Comparison of ENCODE assay signal across 7 cellular contexts in genomic region chr16:66695474-66695934, GRCh38. TPM values are rescaled to one million over a fixed set of nuclear protein-coding genes. Genes with fewer than 3 reads are reported as not detected.
A peak's percentile ranks its signal among the peaks of the same experiment; 100 is the strongest.
DNase-seq lines count a peak whose midpoint lies in the region; ATAC-seq and TF ChIP-seq lines count a peak whose summit lies in the region.

No MANE protein-coding gene starts in this region.

- H3K4me2 ChIP-seq in H9 (ENCODE audit: insufficient read depth, insufficient read length, low read length) (peak overlapping the region; percentile 65), SK-N-SH (peak overlapping the region; percentile 99)

- no peak for TF ChIP-seq EP300 in SK-N-SH (IDR thresholded peaks at IDR 0.05; ENCODE audit: borderline replicate concordance in 1 of 2, low read depth in 1 of 2, low read length in 1 of 2)

- H3K9me3 ChIP-seq in H9 (ENCODE audit: control insufficient read depth, low read depth, low read length) (no peaks in the 10 kb centered on the region), SK-N-SH (no peaks in the 10 kb centered on the region), esophagus squamous epithelium (no peaks in the 10 kb centered on the region)

- H3K4ac ChIP-seq in H9 (ENCODE audit: low read depth, low read length), result no peak overlapping the region

- peaks cover 2% of the 10 kb centered on the region for H3K4me1 ChIP-seq in H9 (ENCODE audit: insufficient read depth, low read length)
- H3K4me1 ChIP-seq in SK-N-SH (ENCODE audit: control insufficient read depth in 1 of 2, insufficient read depth in 2 of 2, low read depth in 1 of 2, low read length in 1 of 2), result peaks cover 6 to 9% of the 10 kb centered on the region in 2 experiments; a peak in 2 of 4 replicates
- H3K4me1 ChIP-seq in esophagus squamous epithelium, result peaks cover 12 to 63% (median 15%) of the 10 kb centered on the region in 3 donors

- H3K79me1 ChIP-seq in H9 (ENCODE audit: insufficient read depth, low read depth, low read length, poor library complexity, severe bottlenecking), result peaks cover 6% of the 10 kb centered on the region

- no peak overlapping the region for H4K91ac ChIP-seq in H9 (ENCODE audit: insufficient read length, low read depth, low read length)

- ATAC-seq in GM21723 (IDR thresholded peaks at IDR 0.05; ENCODE audit: unreplicated experiment), result no peak

- peak overlapping the region; percentile 78 to 89 for H3K4me3 Mint-ChIP-seq in H9

- intact Hi-C loops in esophagus squamous epithelium (cut with DNase I) (no loop called here), posterior cingulate gyrus (cut with DNase I) (loop anchor here (5.0 kb wide), 1 partner anchor 33 kb away; no protein-coding TSS in a partner anchor)

- H4K20me1 ChIP-seq in H9 (ENCODE audit: control insufficient read depth, insufficient read depth, insufficient read length), result no peaks in the 10 kb centered on the region
- no peaks in the 10 kb centered on the region for H4K20me1 ChIP-seq in SK-N-SH (ENCODE audit: insufficient read depth)

- TF ChIP-seq CTCF in H9 (conservative IDR thresholded peaks at IDR 0.05) (no peak), SK-N-SH (IDR thresholded peaks at IDR 0.05) (no peak), esophagus squamous epithelium (IDR thresholded peaks at IDR 0.05) (no peak)

- H2AK5ac ChIP-seq in H9 (ENCODE audit: insufficient read length, low read length), result no peak overlapping the region

- no peak overlapping the region for H2BK120ac ChIP-seq in H9 (ENCODE audit: low read depth, low read length, poor library complexity, severe bottlenecking)

- H3K27ac ChIP-seq in H9 (ENCODE audit: insufficient read length, low read depth, low read length) (no peak overlapping the region), SK-N-SH (ENCODE audit: low read depth in 2 of 2, low read length in 1 of 2) (no peak overlapping the region), esophagus squamous epithelium (peak overlapping the region; percentile 75 to 94 (median 90))

- H3T11ph ChIP-seq in H9 (ENCODE audit: low read length), result no peak overlapping the region

- no peak overlapping the region for H4K5ac ChIP-seq in H9 (ENCODE audit: insufficient read length, low read depth, low read length)

- H3K18ac ChIP-seq in H9 (ENCODE audit: insufficient read length, low read depth, low read length), result no peak overlapping the region

- no peak overlapping the region for H2BK15ac ChIP-seq in H9 (ENCODE audit: low read depth, low read length)

- no peaks in the 10 kb centered on the region; a peak in 1 of 5 replicates for H3K9me3 Mint-ChIP-seq in H9

- DNase-seq in H9 (no peak), SK-N-SH (no peak), esophagus squamous epithelium (lab: John Stamatoyannopoulos, UW) (no peak), posterior cingulate gyrus (peak in 8 of 10 donors; percentile 24 to 91 (median 40)), kidney glomerular epithelial cell (lab: John Stamatoyannopoulos, UW) (no peak)
- no peak for DNase-seq in activated CD4-positive, CD25-positive, alpha-beta regulatory T cell (lab: John Stamatoyannopoulos, UW)

- POLR2A ChIA-PET in SK-N-SH (lab: Yijun Ruan, JAX), result interaction anchor here (1.6 kb wide), 1 partner anchor 32 kb away, joined by 4 read pairs; no protein-coding TSS in a partner anchor

- H2BK20ac ChIP-seq in H9 (ENCODE audit: low read depth, low read length, poor library complexity, severe bottlenecking), result no peak overlapping the region

- H3K23ac ChIP-seq in H9 (ENCODE audit: insufficient read length, low read depth, low read length), result no peak overlapping the region

- no peaks in the 10 kb centered on the region for H3K9me2 ChIP-seq in SK-N-SH

- no peak overlapping the region for H2BK12ac ChIP-seq in H9 (ENCODE audit: insufficient read length, low read depth, low read length)

- H3K27me3 Mint-ChIP-seq in H9 (ENCODE audit: low read depth), result peaks cover 16% of the 10 kb centered on the region

- TF ChIP-seq POLR2A in esophagus squamous epithelium (IDR thresholded peaks at IDR 0.05), result no peak

- H3K4me3 ChIP-seq in SK-N-SH (ENCODE audit: low read depth in 2 of 2, low read length in 1 of 2) (peak overlapping the region; percentile 58 to 85), esophagus squamous epithelium (peak overlapping the region; percentile 62 to 92 (median 87))

- H3K4me1 Mint-ChIP-seq in H9, result peaks cover 45 to 55% of the 10 kb centered on the region in 2 experiments

- H3K36me3 ChIP-seq in SK-N-SH (replicated peaks in 1 of 2; ENCODE audit: control insufficient read depth in 1 of 2, insufficient read depth in 2 of 2, low read length in 1 of 2) (no peaks in the 10 kb centered on the region), esophagus squamous epithelium (no peaks in the 10 kb centered on the region)

- H2BK5ac ChIP-seq in H9 (ENCODE audit: insufficient read length, low read length), result no peak overlapping the region

- no CpG with 5 or more reads among the region's 8 CpGs for WGBS in H9 (ENCODE audit: extremely low coverage, insufficient read length, low lambda C conversion rate)
- WGBS in SK-N-SH (ENCODE audit: low lambda C conversion rate), result 82% methylated on average over 8 of the region's 8 CpGs
- 56 to 62% methylated on average over 4 to 8 of the region's 8 CpGs for WGBS in esophagus squamous epithelium, 2 donors

- no peaks in the 10 kb centered on the region for H3F3A ChIP-seq in SK-N-SH (replicated peaks; ENCODE audit: insufficient read depth)

- H4K8ac ChIP-seq in H9 (replicated peaks; ENCODE audit: insufficient read length, low read depth, low read length), result no peak overlapping the region

- CTCF ChIA-PET in SK-N-SH (lab: Yijun Ruan, JAX), result interaction anchor here (1.1 to 3.7 kb wide), 7 partner anchors 33 to 177 kb away, joined by 4 to 29 read pairs (median 6); no protein-coding TSS in a partner anchor

- H3K27ac Mint-ChIP-seq in H9, result peak overlapping the region in 2 of 3 experiments; percentile 55 to 73; a peak in 3 of 7 replicates

- H3K56ac ChIP-seq in H9 (ENCODE audit: insufficient read length, low read depth, low read length), result no peak overlapping the region

- H3K9ac ChIP-seq in H9 (ENCODE audit: extremely low read depth, insufficient read length, low read length) (peak overlapping the region; percentile 47), SK-N-SH (peak overlapping the region; percentile 79; the same call in 1 of the 2 replicates)

- no peak for TF ChIP-seq RAD21 in SK-N-SH (IDR thresholded peaks at IDR 0.05; ENCODE audit: low read length)

- H3K36me3 Mint-ChIP-seq in H9 (ENCODE audit: insufficient read depth in 1 of 3, low read depth in 3 of 3), result peaks cover 3 to 12% (median 8%) of the 10 kb centered on the region in 3 experiments; a peak in 6 of 7 replicates

- peak overlapping the region; percentile 59 for H3K14ac ChIP-seq in H9 (ENCODE audit: insufficient read depth, low read length)

- peaks cover 9% of the 10 kb centered on the region for H3K23me2 ChIP-seq in H9 (ENCODE audit: insufficient read length, low read depth, low read length, poor library complexity, severe bottlenecking)

- H3K79me2 ChIP-seq in H9 (ENCODE audit: insufficient read depth, low read length) (peaks cover 1% of the 10 kb centered on the region; the same call in 1 of the 2 replicates), SK-N-SH (ENCODE audit: insufficient read depth) (peaks cover 55% of the 10 kb centered on the region)

- H3K27me3 ChIP-seq in H9 (ENCODE audit: insufficient read depth, low read length) (no peaks in the 10 kb centered on the region), SK-N-SH (ENCODE audit: insufficient read depth) (no peaks in the 10 kb centered on the region), esophagus squamous epithelium (no peaks in the 10 kb centered on the region)

- H2AFZ ChIP-seq in H9 (ENCODE audit: low read length) (no peak overlapping the region), SK-N-SH (ENCODE audit: low read depth) (no peak overlapping the region)

TF ChIP-seq in SK-N-SH, 30 proteins besides CTCF, POLR2A, EP300 and RAD21:
- TF ChIP-seq TCF12 (IDR thresholded peaks at IDR 0.05) (no peak), GATA2 (CRISPR knock-in tag; IDR thresholded peaks at IDR 0.05) (no peak), TEAD4 (IDR thresholded peaks at IDR 0.05; ENCODE audit: borderline replicate concordance, insufficient read depth) (no peak), RXRA (IDR thresholded peaks at IDR 0.05; ENCODE audit: borderline replicate concordance, low read depth) (no peak), GABPA (IDR thresholded peaks at IDR 0.05; ENCODE audit: low read depth) (no peak), SIN3A (IDR thresholded peaks at IDR 0.05; ENCODE audit: borderline replicate concordance, low read depth, low read length) (no peak), MEF2A (IDR thresholded peaks at IDR 0.05; ENCODE audit: borderline replicate concordance, low read depth) (no peak), FOXJ3 (CRISPR knock-in tag; IDR thresholded peaks at IDR 0.05) (no peak), PBX3 (IDR thresholded peaks at IDR 0.05) (no peak), EZH2phosphoT487 (IDR thresholded peaks at IDR 0.05; ENCODE audit: borderline replicate concordance, low read depth) (no peak), MXI1 (IDR thresholded peaks at IDR 0.05; ENCODE audit: low read depth, low read length) (no peak)

RNA-seq across cellular contexts. Expression of gene CMTM4, which starts 1.0 kb away (rescaled TPM):
- total RNA-seq in H9 (2021) (39.8 and 40.5 TPM in 2 replicates), esophagus squamous epithelium (10 to 100 TPM; 13.7 to 24.0 (median 15.8) TPM)
- polyA plus RNA-seq in SK-N-SH (2012; rRNA removed), result 21.7 and 30.8 TPM in 2 replicates
- polyA plus RNA-seq in SK-N-SH (2012; cell fraction: cytosol; rRNA removed), result 18.9 and 22.2 TPM in 2 replicates
- polyA plus RNA-seq in SK-N-SH (2012; cell fraction: nucleus; rRNA removed), result 22.9 and 26.7 TPM in 2 replicates

RNA-seq across cellular contexts. Expression of gene DYNC1LI2, which starts 55.9 kb away (rescaled TPM):
- total RNA-seq in H9 (2021), result 94.2 and 100 TPM in 2 replicates
- 33.1 and 49.6 TPM in 2 replicates for polyA plus RNA-seq in SK-N-SH (2012; rRNA removed)
- 24.1 and 25.2 TPM in 2 replicates for polyA plus RNA-seq in SK-N-SH (2012; cell fraction: cytosol; rRNA removed)
- polyA plus RNA-seq in SK-N-SH (2012; cell fraction: nucleus; rRNA removed), result 186 and 240 TPM in 2 replicates
- 100 to 1,000 TPM in 1 of 4 donors, 10 to 100 TPM in 3; 66.4 to 140 (median 86.2) TPM for total RNA-seq in esophagus squamous epithelium

Comparison
In these comparisons a context has a peak if more than half of its experiments do, and no peak if none do; other contexts are left out.
1. DNase-seq: peak in posterior cingulate gyrus (8 of 10); none in H9 (single experiment), SK-N-SH (single experiment), esophagus squamous epithelium (single experiment), kidney glomerular epithelial cell (single experiment) and activated CD4-positive, CD25-positive, alpha-beta regulatory T cell (0 of 4).
2. H3K27ac ChIP-seq: peak in esophagus squamous epithelium (4 of 4); none in H9 (single experiment) and SK-N-SH (0 of 2).